In the genomic region with DNA sequence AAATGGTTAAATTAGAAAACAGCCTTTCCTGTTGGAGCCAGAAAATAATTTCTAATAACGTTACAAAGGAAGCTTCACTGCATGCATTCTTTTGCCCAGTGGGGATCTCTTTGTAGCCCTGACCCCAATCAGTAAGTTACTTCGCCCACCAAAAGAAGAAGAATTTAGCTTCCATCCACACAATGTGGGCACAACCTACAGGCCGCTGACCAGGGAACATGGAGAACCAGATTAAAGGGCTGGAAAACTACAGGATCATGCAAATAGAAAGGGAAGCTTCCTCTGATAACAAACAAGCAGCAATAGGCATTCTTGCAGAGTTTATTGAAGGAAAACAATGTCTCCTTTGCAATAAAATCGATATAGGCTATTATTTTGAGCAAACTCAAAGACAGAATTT, we compare ENCODE assay signal across 2 cellular contexts.
TF ChIP-seq lines count a peak whose summit lies in the region.

No MANE protein-coding gene starts in this region.

TF ChIP-seq in GM23338, 12 proteins besides CTCF, POLR2A, EP300 and RAD21 (continued from another document):
- no peak for TF ChIP-seq JUNB (IDR thresholded peaks at IDR 0.05; ENCODE audit: unreplicated experiment)
- TF ChIP-seq ZNF462 (CRISPR knock-in tag; IDR thresholded peaks at IDR 0.05), result no peak
- TF ChIP-seq STAT1 (IDR thresholded peaks at IDR 0.05; ENCODE audit: unreplicated experiment), result no peak
- TF ChIP-seq EZH2phosphoT487 (IDR thresholded peaks at IDR 0.05; ENCODE audit: unreplicated experiment), result no peak
- no peak for TF ChIP-seq REST (IDR thresholded peaks at IDR 0.05; ENCODE audit: unreplicated experiment)
- TF ChIP-seq ETS1 (IDR thresholded peaks at IDR 0.05), result no peak
- TF ChIP-seq EZH2 (IDR thresholded peaks at IDR 0.05; ENCODE audit: low read depth, unreplicated experiment), result no peak
- TF ChIP-seq CREB1 (CRISPR knock-in tag; IDR thresholded peaks at IDR 0.05; ENCODE audit: low read depth), result no peak
- no peak for TF ChIP-seq NANOG (IDR thresholded peaks at IDR 0.05; ENCODE audit: borderline replicate concordance)
- TF ChIP-seq POLR2AphosphoS5 (IDR thresholded peaks at IDR 0.05; ENCODE audit: low read depth), result no peak

TF ChIP-seq in K562, 482 proteins besides CTCF, POLR2A, EP300 and RAD21 (continued from another document):
- TF ChIP-seq GATA2 (CRISPR knock-in tag; IDR thresholded peaks at IDR 0.05) (no peak), ZNF212 (CRISPR knock-in tag; IDR thresholded peaks at IDR 0.05) (no peak), NFATC3 (IDR thresholded peaks at IDR 0.05) (no peak), SREBF2 (CRISPR knock-in tag; IDR thresholded peaks at IDR 0.05) (no peak), BCOR (IDR thresholded peaks at IDR 0.05) (no peak)
- TF ChIP-seq, protein P1, sequence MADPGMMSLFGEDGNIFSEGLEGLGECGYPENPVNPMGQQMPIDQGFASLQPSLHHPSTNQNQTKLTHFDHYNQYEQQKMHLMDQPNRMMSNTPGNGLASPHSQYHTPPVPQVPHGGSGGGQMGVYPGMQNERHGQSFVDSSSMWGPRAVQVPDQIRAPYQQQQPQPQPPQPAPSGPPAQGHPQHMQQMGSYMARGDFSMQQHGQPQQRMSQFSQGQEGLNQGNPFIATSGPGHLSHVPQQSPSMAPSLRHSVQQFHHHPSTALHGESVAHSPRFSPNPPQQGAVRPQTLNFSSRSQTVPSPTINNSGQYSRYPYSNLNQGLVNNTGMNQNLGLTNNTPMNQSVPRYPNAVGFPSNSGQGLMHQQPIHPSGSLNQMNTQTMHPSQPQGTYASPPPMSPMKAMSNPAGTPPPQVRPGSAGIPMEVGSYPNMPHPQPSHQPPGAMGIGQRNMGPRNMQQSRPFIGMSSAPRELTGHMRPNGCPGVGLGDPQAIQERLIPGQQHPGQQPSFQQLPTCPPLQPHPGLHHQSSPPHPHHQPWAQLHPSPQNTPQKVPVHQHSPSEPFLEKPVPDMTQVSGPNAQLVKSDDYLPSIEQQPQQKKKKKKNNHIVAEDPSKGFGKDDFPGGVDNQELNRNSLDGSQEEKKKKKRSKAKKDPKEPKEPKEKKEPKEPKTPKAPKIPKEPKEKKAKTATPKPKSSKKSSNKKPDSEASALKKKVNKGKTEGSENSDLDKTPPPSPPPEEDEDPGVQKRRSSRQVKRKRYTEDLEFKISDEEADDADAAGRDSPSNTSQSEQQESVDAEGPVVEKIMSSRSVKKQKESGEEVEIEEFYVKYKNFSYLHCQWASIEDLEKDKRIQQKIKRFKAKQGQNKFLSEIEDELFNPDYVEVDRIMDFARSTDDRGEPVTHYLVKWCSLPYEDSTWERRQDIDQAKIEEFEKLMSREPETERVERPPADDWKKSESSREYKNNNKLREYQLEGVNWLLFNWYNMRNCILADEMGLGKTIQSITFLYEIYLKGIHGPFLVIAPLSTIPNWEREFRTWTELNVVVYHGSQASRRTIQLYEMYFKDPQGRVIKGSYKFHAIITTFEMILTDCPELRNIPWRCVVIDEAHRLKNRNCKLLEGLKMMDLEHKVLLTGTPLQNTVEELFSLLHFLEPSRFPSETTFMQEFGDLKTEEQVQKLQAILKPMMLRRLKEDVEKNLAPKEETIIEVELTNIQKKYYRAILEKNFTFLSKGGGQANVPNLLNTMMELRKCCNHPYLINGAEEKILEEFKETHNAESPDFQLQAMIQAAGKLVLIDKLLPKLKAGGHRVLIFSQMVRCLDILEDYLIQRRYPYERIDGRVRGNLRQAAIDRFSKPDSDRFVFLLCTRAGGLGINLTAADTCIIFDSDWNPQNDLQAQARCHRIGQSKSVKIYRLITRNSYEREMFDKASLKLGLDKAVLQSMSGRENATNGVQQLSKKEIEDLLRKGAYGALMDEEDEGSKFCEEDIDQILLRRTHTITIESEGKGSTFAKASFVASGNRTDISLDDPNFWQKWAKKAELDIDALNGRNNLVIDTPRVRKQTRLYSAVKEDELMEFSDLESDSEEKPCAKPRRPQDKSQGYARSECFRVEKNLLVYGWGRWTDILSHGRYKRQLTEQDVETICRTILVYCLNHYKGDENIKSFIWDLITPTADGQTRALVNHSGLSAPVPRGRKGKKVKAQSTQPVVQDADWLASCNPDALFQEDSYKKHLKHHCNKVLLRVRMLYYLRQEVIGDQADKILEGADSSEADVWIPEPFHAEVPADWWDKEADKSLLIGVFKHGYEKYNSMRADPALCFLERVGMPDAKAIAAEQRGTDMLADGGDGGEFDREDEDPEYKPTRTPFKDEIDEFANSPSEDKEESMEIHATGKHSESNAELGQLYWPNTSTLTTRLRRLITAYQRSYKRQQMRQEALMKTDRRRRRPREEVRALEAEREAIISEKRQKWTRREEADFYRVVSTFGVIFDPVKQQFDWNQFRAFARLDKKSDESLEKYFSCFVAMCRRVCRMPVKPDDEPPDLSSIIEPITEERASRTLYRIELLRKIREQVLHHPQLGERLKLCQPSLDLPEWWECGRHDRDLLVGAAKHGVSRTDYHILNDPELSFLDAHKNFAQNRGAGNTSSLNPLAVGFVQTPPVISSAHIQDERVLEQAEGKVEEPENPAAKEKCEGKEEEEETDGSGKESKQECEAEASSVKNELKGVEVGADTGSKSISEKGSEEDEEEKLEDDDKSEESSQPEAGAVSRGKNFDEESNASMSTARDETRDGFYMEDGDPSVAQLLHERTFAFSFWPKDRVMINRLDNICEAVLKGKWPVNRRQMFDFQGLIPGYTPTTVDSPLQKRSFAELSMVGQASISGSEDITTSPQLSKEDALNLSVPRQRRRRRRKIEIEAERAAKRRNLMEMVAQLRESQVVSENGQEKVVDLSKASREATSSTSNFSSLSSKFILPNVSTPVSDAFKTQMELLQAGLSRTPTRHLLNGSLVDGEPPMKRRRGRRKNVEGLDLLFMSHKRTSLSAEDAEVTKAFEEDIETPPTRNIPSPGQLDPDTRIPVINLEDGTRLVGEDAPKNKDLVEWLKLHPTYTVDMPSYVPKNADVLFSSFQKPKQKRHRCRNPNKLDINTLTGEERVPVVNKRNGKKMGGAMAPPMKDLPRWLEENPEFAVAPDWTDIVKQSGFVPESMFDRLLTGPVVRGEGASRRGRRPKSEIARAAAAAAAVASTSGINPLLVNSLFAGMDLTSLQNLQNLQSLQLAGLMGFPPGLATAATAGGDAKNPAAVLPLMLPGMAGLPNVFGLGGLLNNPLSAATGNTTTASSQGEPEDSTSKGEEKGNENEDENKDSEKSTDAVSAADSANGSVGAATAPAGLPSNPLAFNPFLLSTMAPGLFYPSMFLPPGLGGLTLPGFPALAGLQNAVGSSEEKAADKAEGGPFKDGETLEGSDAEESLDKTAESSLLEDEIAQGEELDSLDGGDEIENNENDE (IDR thresholded peaks at IDR 0.05; ENCODE audit: low read depth, low read length), result no peak
